10 cellular contexts compared by ENCODE assay signal in the genomic region with DNA sequence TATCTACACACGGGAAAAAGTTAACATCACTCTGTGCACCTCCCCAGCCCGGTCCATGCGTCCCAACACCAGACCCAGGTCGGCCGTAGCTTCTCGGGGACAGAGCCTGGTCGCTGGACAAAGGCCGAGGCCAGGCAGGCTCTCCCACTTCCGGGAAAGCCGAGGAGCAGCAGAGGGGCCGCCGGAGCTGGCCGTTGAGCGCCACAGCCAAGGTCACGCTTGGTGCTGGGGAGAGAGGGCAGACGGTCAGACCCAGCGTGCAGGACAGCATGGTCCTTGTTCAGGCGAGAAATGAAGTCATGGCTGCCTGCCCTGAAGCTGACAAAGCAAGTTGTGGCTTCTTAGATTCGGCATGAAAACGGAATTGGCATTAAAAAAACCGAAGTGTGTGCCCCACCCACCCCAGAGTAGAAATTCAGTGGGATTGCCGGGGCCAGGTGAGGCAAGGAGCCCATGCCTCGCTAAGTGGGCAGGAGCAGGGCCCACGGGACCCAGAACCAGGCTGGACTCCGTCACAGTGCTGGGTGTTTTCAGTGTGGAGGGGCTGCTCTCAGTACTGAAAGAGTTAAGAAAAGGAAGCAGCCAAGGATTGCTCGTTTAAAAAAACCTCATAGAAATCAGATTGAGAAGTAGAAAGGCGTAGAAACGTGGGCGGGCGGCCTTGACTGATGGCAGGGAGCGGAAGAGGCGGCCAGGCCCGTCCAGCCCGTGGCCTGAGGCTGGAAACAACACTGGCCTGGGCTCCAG. TPM values are rescaled to one million over a fixed set of nuclear protein-coding genes. Genes with fewer than 3 reads are reported as not detected.
DNase-seq lines count a peak whose midpoint lies in the region; ATAC-seq and TF ChIP-seq lines count a peak whose summit lies in the region.
"Had no signal": no experiment of that assay in that cellular context is flagged by ENCODE, and none has a peak within 500 bp of the region (broad histone marks: within the 10 kb centered on the region; RNA-seq: fewer than 3 reads in every experiment).

No MANE protein-coding gene starts in this region.

- H3K9ac ChIP-seq in skeletal muscle satellite cell (ENCODE audit: low read depth, low read length), result peak overlapping the region; percentile 45

- no peak overlapping the region for H3K4me3 Mint-ChIP-seq in GM23338
- no peak overlapping the region for H3K4me3 Mint-ChIP-seq in activated naive CD8-positive, alpha-beta T cell treated with anti-CD3 and anti-CD28 coated beads, Interleukin-2, amount 50 U/mL, for 24 hours

- no peaks in the 10 kb centered on the region for H3K9me3 Mint-ChIP-seq in GM23338
- no peaks in the 10 kb centered on the region for H3K9me3 Mint-ChIP-seq in activated naive CD8-positive, alpha-beta T cell treated with anti-CD3 and anti-CD28 coated beads, Interleukin-2, amount 50 U/mL, for 24 hours

- H4K20me1 ChIP-seq in GM23338 (replicated peaks; ENCODE audit: insufficient read depth), result no peaks in the 10 kb centered on the region

- H3F3A ChIP-seq in GM23338 (replicated peaks; ENCODE audit: low read depth), result no peaks in the 10 kb centered on the region

- peak overlapping the region; percentile 31; the same call in 1 of the 2 replicates for H3K27ac Mint-ChIP-seq in GM23338
- H3K27ac Mint-ChIP-seq in activated naive CD8-positive, alpha-beta T cell treated with anti-CD3 and anti-CD28 coated beads, Interleukin-2, amount 50 U/mL, for 24 hours, result peak overlapping the region; percentile 33

- H3K27me3 ChIP-seq in GM23338 (ENCODE audit: insufficient read depth) (no peaks in the 10 kb centered on the region), skeletal muscle satellite cell (ENCODE audit: control insufficient read depth, insufficient read depth, low read length) (no peaks in the 10 kb centered on the region)

- H3K27me3 Mint-ChIP-seq in GM23338 (ENCODE audit: insufficient read depth, low read depth, poor library complexity), result peaks cover 14% of the 10 kb centered on the region
- H3K27me3 Mint-ChIP-seq in activated naive CD8-positive, alpha-beta T cell treated with anti-CD3 and anti-CD28 coated beads, Interleukin-2, amount 50 U/mL, for 24 hours, result no peaks in the 10 kb centered on the region

- H3K4me3 ChIP-seq in GM23338 (no peak overlapping the region), skeletal muscle satellite cell (ENCODE audit: low read length) (no peak overlapping the region)

- H3K27ac ChIP-seq in GM23338 (ENCODE audit: low read depth), result peak overlapping the region; percentile 50; the same call in 1 of the 2 replicates

- peaks cover 10% of the 10 kb centered on the region; the same call in 1 of the 2 replicates for H3K79me2 ChIP-seq in GM23338 (replicated peaks; ENCODE audit: insufficient read depth)

- DNase-seq in GM23338 (ENCODE audit: low spot score) (no peak), hypothalamus (lab: John Stamatoyannopoulos, UW) (peak in 26 of 51 donors; percentile 14 to 60 (median 34)), NCI-H345 (lab: John Stamatoyannopoulos, UW) (no peak)
- no peak for DNase-seq in activated naive CD8-positive, alpha-beta T cell treated with anti-CD3 and anti-CD28 coated beads, Interleukin-2, amount 50 U/mL, for 24 hours
- no peak for DNase-seq in stimulated activated CD4-positive, alpha-beta T cell treated with anti-CD3 and anti-CD28 coated beads, Interleukin-4, amount 100 ng/mL, for 4 hours
- no peak for DNase-seq in stimulated activated CD4-positive, alpha-beta T cell treated with anti-CD3 and anti-CD28 coated beads, Interleukin-4, amount 100 ng/mL, for 24 hours
- DNase-seq: glutamatergic neuron, NCI-H510A treated with DMSO at 0.1 percent for 48 hours had no signal

- H3K4me2 ChIP-seq in GM23338 (no peak overlapping the region), skeletal muscle satellite cell (ENCODE audit: low read length) (peak overlapping the region; percentile 63)

- H3K36me3 ChIP-seq in GM23338 (ENCODE audit: insufficient read depth) (no peaks in the 10 kb centered on the region; the same call in 1 of the 2 replicates), skeletal muscle satellite cell (ENCODE audit: insufficient read depth, low read length) (peaks cover 28% of the 10 kb centered on the region)

- H3K9me3 ChIP-seq in skeletal muscle satellite cell (replicated peaks; ENCODE audit: low read length), result no peaks in the 10 kb centered on the region

- H2AFZ ChIP-seq in GM23338, result no peak overlapping the region

- H3K36me3 Mint-ChIP-seq in GM23338 (ENCODE audit: low read depth), result no peaks in the 10 kb centered on the region; the same call in 2 of the 3 replicates
- H3K36me3 Mint-ChIP-seq in activated naive CD8-positive, alpha-beta T cell treated with anti-CD3 and anti-CD28 coated beads, Interleukin-2, amount 50 U/mL, for 24 hours (ENCODE audit: low read depth), result peaks cover 2% of the 10 kb centered on the region

- no peak for TF ChIP-seq CTCF in GM23338 (conservative IDR thresholded peaks at IDR 0.05; ENCODE audit: low read depth in 2 of 2)

- peaks cover 19% of the 10 kb centered on the region for H3K4me1 Mint-ChIP-seq in GM23338
- H3K4me1 Mint-ChIP-seq in activated naive CD8-positive, alpha-beta T cell treated with anti-CD3 and anti-CD28 coated beads, Interleukin-2, amount 50 U/mL, for 24 hours, result peaks cover 36% of the 10 kb centered on the region

- H3K4me1 ChIP-seq in GM23338 (ENCODE audit: insufficient read depth) (peaks cover 11% of the 10 kb centered on the region; the same call in 1 of the 2 replicates), skeletal muscle satellite cell (ENCODE audit: control insufficient read depth, insufficient read depth, low read length) (peaks cover 38% of the 10 kb centered on the region)

- ATAC-seq in GM23338, result no peak
- ATAC-seq in activated naive CD8-positive, alpha-beta T cell treated with anti-CD3 and anti-CD28 coated beads, Interleukin-2, amount 50 U/mL, for 24 hours, result no peak
- no peak for ATAC-seq in HG03025 (IDR thresholded peaks at IDR 0.05; ENCODE audit: low FRiP score, unreplicated experiment)

- H3K9me2 ChIP-seq in GM23338 (ENCODE audit: insufficient read depth), result no peaks in the 10 kb centered on the region

RNA-seq across cellular contexts. Expression of a gene that starts 4.3 kb away (rescaled TPM):
- total RNA-seq in GM23338 (2014; rRNA removed; shearing (Covaris generic)), result 68.7 and 85.5 TPM in 2 replicates
- 169 and 176 TPM in 2 replicates for polyA plus RNA-seq in GM23338 (2016; fragmentation: Nextera tagmentation; extraction: Ambion mirVana)
- total RNA-seq in skeletal muscle satellite cell (2012; rRNA removed), result 139 and 158 TPM in 2 replicates

RNA-seq across cellular contexts. Expression of a gene that starts 9.7 kb away (rescaled TPM):
- total RNA-seq in GM23338 (2014; rRNA removed; shearing (Covaris generic)), result 11.6 and 16.1 TPM in 2 replicates
- polyA plus RNA-seq in GM23338 (2016; fragmentation: Nextera tagmentation; extraction: Ambion mirVana), result 13.1 and 14.3 TPM in 2 replicates
- total RNA-seq in skeletal muscle satellite cell (2012; rRNA removed), result 9.8 and 12.7 TPM in 2 replicates

RNA-seq across cellular contexts. Expression of a gene that starts 18.5 kb away (rescaled TPM):
- 7.0 and 7.7 TPM in 2 replicates for total RNA-seq in GM23338 (2014; rRNA removed; shearing (Covaris generic))
- 1.2 and 1.4 TPM in 2 replicates for polyA plus RNA-seq in GM23338 (2016; fragmentation: Nextera tagmentation; extraction: Ambion mirVana)
- 9.0 and 9.9 TPM in 2 replicates for total RNA-seq in skeletal muscle satellite cell (2012; rRNA removed)

Comparison
In these comparisons a context has a peak if more than half of its experiments do, and no peak if none do; other contexts are left out.
1. DNase-seq: peak in hypothalamus (26 of 51); none in GM23338 (single experiment), activated naive CD8-positive, alpha-beta T cell treated with anti-CD3 and anti-CD28 coated beads, Interleukin-2, amount 50 U/mL, for 24 hours (single experiment), NCI-H345 (single experiment), stimulated activated CD4-positive, alpha-beta T cell treated with anti-CD3 and anti-CD28 coated beads, Interleukin-4, amount 100 ng/mL, for 4 hours (0 of 2) and stimulated activated CD4-positive, alpha-beta T cell treated with anti-CD3 and anti-CD28 coated beads, Interleukin-4, amount 100 ng/mL, for 24 hours (single experiment).